Comparison of ENCODE assay signal across 37 cellular contexts in the genomic region with DNA sequence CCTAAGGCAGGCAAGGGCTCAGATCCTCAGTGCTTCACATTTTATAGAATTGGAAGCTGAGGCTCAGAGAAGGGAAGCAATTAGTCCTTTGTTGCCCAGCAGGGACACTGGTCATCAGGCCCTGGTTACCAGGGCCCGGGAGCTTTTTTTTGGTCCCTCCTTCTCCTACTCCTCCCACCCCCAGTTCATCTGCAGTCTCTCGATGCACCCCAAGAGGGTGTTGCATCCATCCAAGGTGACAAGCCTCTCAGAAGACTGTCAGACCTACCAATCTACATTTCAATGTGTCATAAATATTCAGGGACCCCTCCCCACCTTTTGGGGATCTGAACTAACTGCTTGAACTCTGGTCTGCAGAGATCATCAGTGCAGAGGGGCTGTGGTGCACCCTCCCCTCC. TPM values are rescaled to one million over a fixed set of nuclear protein-coding genes. Genes with fewer than 3 reads are reported as not detected.
DNase-seq lines count a peak whose midpoint lies in the region; ATAC-seq, FAIRE-seq and TF ChIP-seq lines count a peak whose summit lies in the region.
"Had no signal": no experiment of that assay in that cellular context is flagged by ENCODE, and none has a peak within 500 bp of the region (broad histone marks: within the 10 kb centered on the region; RNA-seq: fewer than 3 reads in every experiment).

No MANE protein-coding gene starts in this region.

- no peak for TF ChIP-seq CTCF in Caco-2 (IDR thresholded peaks at IDR 0.05; ENCODE audit: insufficient read depth in 1 of 2, low read depth in 1 of 2, low read length in 1 of 2, severe bottlenecking in 1 of 2, unreplicated experiment in 1 of 2)
- TF ChIP-seq CTCF in GM12878 (IDR thresholded peaks at IDR 0.05 in 2 of 3, conservative IDR thresholded peaks at IDR 0.05 in 1 of 3; ENCODE audit: control insufficient read depth in 2 of 3, extremely low read depth in 1 of 3, insufficient read depth in 1 of 3, low read depth in 3 of 3, low read length in 3 of 3) = peak in 1 of 3 experiments; percentile 9; a peak in 1 of 6 replicates

- ATAC-seq in GM12878 (peak; percentile 58), GM18511 (IDR thresholded peaks at IDR 0.05; ENCODE audit: unreplicated experiment) (no peak)
- ATAC-seq: esophagus mucosa, T-helper 17 cell had no signal

- H3K36me3 Mint-ChIP-seq in Caco-2 (ENCODE audit: insufficient read depth, unreplicated experiment) (peaks cover 13% of the 10 kb centered on the region), IgD-negative memory B cell (peaks cover 5% of the 10 kb centered on the region)
- H3K36me3 Mint-ChIP-seq: activated naive CD8-positive, alpha-beta T cell treated with anti-CD3 and anti-CD28 coated beads, Interleukin-2, amount 10 ng/mL, durations not matched to agents 7 days and 5 days; CD4-positive, CD25-positive, alpha-beta regulatory T cell had no signal

- no peak for TF ChIP-seq EP300 in GM12878 (IDR thresholded peaks at IDR 0.05; ENCODE audit: borderline replicate concordance in 1 of 2, control insufficient read depth in 1 of 2, low read depth in 2 of 2, low read length in 2 of 2)

- peak overlapping the region; percentile 39 for H3K27ac Mint-ChIP-seq in Caco-2 (ENCODE audit: unreplicated experiment)
- peak overlapping the region in 2 of 3 donors; percentile 5 to 43 for H3K27ac Mint-ChIP-seq in IgD-negative memory B cell
- H3K27ac Mint-ChIP-seq: activated naive CD8-positive, alpha-beta T cell treated with anti-CD3 and anti-CD28 coated beads, Interleukin-2, amount 10 ng/mL, durations not matched to agents 7 days and 5 days; CD4-positive, CD25-positive, alpha-beta regulatory T cell; T-helper 17 cell had no signal

- H3K9me3 ChIP-seq in Caco-2 (no peaks in the 10 kb centered on the region), GM12878 (replicated peaks; ENCODE audit: control insufficient read depth, insufficient read depth, low read length) (no peaks in the 10 kb centered on the region)
- H3K9me3 ChIP-seq: Peyer's patch, SJCRH30, thoracic aorta had no signal

- POLR2A ChIA-PET in Caco-2 (lab: Charles Lee) (no interaction called here), GM12878 (lab: Charles Lee) (no interaction called here)

- in situ Hi-C loops in GM12878 (cut with MboI) = no loop called here

- TF ChIP-seq RAD21 in GM12878 (IDR thresholded peaks at IDR 0.05; ENCODE audit: insufficient read depth, low read depth, low read length) = peak; percentile 8; the same call in 1 of the 2 replicates

- BruUV-seq in Caco-2 (replicated peaks; lab: Mats Ljungman, UMichigan) = no TSS peak
- no TSS peak for BruUV-seq in GM12878 (replicated peaks; lab: Mats Ljungman, UMichigan)

- SMC1A ChIA-PET in GM12878 (lab: Charles Lee; ENCODE audit: uncharacterized antibody, unreplicated experiment) = interaction anchor here (1.3 kb wide), 1 partner anchor 15 kb away, joined by 4 read pairs; no protein-coding TSS in a partner anchor

- FAIRE-seq in GM12878 (lab: Jason Lieb, UNC) = no peak
- FAIRE-seq: G401.6, GM12892, kidney had no signal

- DNase-seq in Caco-2 (no peak), GM12878 (ENCODE audit: low read depth, low spot score) (no peak), iPS-NIHi7 (ENCODE audit: extremely low spot score) (peak; percentile 43), T1000 (lab: John Stamatoyannopoulos, UW) (no peak), A172 (ENCODE audit: low spot score) (no peak), GDM1 (lab: John Stamatoyannopoulos, UW) (no peak)
- DNase-seq: activated CD4-positive, alpha-beta T cell treated with anti-CD3 and anti-CD28 coated beads, Interleukin-2, amount 50 U/mL, for 1 hour; activated naive CD8-positive, alpha-beta T cell treated with anti-CD3 and anti-CD28 coated beads, Interleukin-2, amount 10 ng/mL, durations not matched to agents 7 days and 5 days; CD4-positive, CD25-positive, alpha-beta regulatory T cell; cerebellar nuclear complex; DMS153; effector CD8-positive, alpha-beta T cell; foreskin melanocyte; GOT3; hypothalamus; Kasumi-1; NCI-H187 treated with DMSO at 0.1 percent for 48 hours; NCI-H446 treated with DMSO at 0.1 percent for 48 hours; NK-92 treated with Interleukin-12 subunit alpha and Interleukin-12 subunit beta, amount 100 ng/mL, for 24 hours; occipital lobe; Peyer's patch; SJCRH30; stimulated activated CD4-positive, alpha-beta T cell treated with anti-CD3 and anti-CD28 coated beads, Interleukin-2, amount 100 ng/mL, for 48 hours; stimulated activated naive CD4-positive, alpha-beta T cell treated with Interleukin-2 at 50 U/mL for 16 hours; T-helper 17 cell had no signal

- peaks cover 1% of the 10 kb centered on the region; the same call in 1 of the 2 replicates for H3K36me3 ChIP-seq in Caco-2 (ENCODE audit: control insufficient read depth, insufficient read depth, low read length)
- H3K36me3 ChIP-seq in GM12878 (ENCODE audit: control insufficient read depth in 2 of 2, insufficient read depth in 2 of 2, low read length in 1 of 2) = no peaks in the 10 kb centered on the region
- H3K36me3 ChIP-seq: Peyer's patch, SJCRH30, thoracic aorta had no signal

- H3K4me1 ChIP-seq in Caco-2 (peaks cover 25% of the 10 kb centered on the region; the same call in 1 of the 2 replicates), GM12878 (ENCODE audit: control insufficient read depth, insufficient read depth, low read length) (peaks cover 6% of the 10 kb centered on the region)

- H3K4me3 ChIP-seq in Caco-2 (ENCODE audit: low read depth, low read length) (no peak overlapping the region), GM12878 (no peak overlapping the region)
- H3K4me3 ChIP-seq: lung, Peyer's patch, SJCRH30, smooth muscle cell, thoracic aorta had no signal

- H3K27me3 ChIP-seq in Caco-2 (replicated peaks; ENCODE audit: control insufficient read depth, insufficient read depth, low read length) = no peaks in the 10 kb centered on the region
- H3K27me3 ChIP-seq in GM12878 (replicated peaks in 1 of 2; ENCODE audit: control insufficient read depth in 2 of 2, insufficient read depth in 2 of 2, low read length in 1 of 2) = no peaks in the 10 kb centered on the region; a peak in 1 of 4 replicates
- H3K27me3 ChIP-seq: Peyer's patch, SJCRH30 had no signal

- no peak overlapping the region for H2AFZ ChIP-seq in GM12878 (ENCODE audit: control insufficient read depth, low read depth, low read length)

- 0% methylated on average over 2 of the region's 2 CpGs for WGBS in GM12878 (ENCODE audit: insufficient coverage, insufficient replicate concordance, low lambda C conversion rate, missing lambda C conversion rate)

- no peaks in the 10 kb centered on the region for H3K27me3 Mint-ChIP-seq in Caco-2 (ENCODE audit: insufficient read depth, unreplicated experiment)
- H3K27me3 Mint-ChIP-seq in IgD-negative memory B cell = peaks cover 34% of the 10 kb centered on the region

- H3K9me3 Mint-ChIP-seq in Caco-2 (ENCODE audit: unreplicated experiment) (no peaks in the 10 kb centered on the region), IgD-negative memory B cell (peaks cover 0 to 2% (median 0%) of the 10 kb centered on the region in 3 donors)
- H3K9me3 Mint-ChIP-seq: activated naive CD8-positive, alpha-beta T cell treated with anti-CD3 and anti-CD28 coated beads, Interleukin-2, amount 10 ng/mL, durations not matched to agents 7 days and 5 days; CD4-positive, CD25-positive, alpha-beta regulatory T cell had no signal

- H3K79me2 ChIP-seq in GM12878 (ENCODE audit: control insufficient read depth, insufficient read depth, low read length) = no peaks in the 10 kb centered on the region

- H3K4me3 Mint-ChIP-seq in Caco-2 (ENCODE audit: unreplicated experiment) = no peak overlapping the region
- peak overlapping the region in 2 of 4 donors; percentile 47 to 83 for H3K4me3 Mint-ChIP-seq in IgD-negative memory B cell
- H3K4me3 Mint-ChIP-seq: activated naive CD8-positive, alpha-beta T cell treated with anti-CD3 and anti-CD28 coated beads, Interleukin-2, amount 10 ng/mL, durations not matched to agents 7 days and 5 days; CD4-positive, CD25-positive, alpha-beta regulatory T cell; T-helper 17 cell had no signal

- H3K9ac ChIP-seq in GM12878 (ENCODE audit: control insufficient read depth, insufficient read depth, low read length) = no peak overlapping the region

- H3K4me2 ChIP-seq in GM12878 (ENCODE audit: control insufficient read depth, insufficient read depth) = no peak overlapping the region
- H3K4me2 ChIP-seq: smooth muscle cell had no signal

- no peak for TF ChIP-seq POLR2A in GM12878 (IDR thresholded peaks at IDR 0.05; ENCODE audit: low read depth, low read length)

- CTCF ChIA-PET in Caco-2 (lab: Charles Lee) = interaction anchor here (0.6 kb wide), 1 partner anchor 49 kb away, joined by 4 read pairs; no protein-coding TSS in a partner anchor
- CTCF ChIA-PET in GM12878 (lab: Yijun Ruan, JAX) = interaction anchor here (0.7 to 1.2 kb wide), 2 partner anchors 13 to 49 kb away, joined by 3 to 7 read pairs; no protein-coding TSS in a partner anchor

- no peaks in the 10 kb centered on the region for H4K20me1 ChIP-seq in GM12878 (ENCODE audit: control insufficient read depth, insufficient read depth)

- RAD21 ChIA-PET in GM12878 (lab: Charles Lee; ENCODE audit: unreplicated experiment) = no interaction called here

- H3K27ac ChIP-seq in GM12878 (ENCODE audit: control insufficient read depth, insufficient read depth) = no peak overlapping the region
- H3K27ac ChIP-seq: Peyer's patch, SJCRH30, thoracic aorta, VCaP had no signal

- intact Hi-C loops in Caco-2 (cut with micrococcal nuclease; ENCODE audit: unreplicated experiment) = no loop called here
- intact Hi-C loops in GM12878 (cut with micrococcal nuclease; ENCODE audit: unreplicated experiment) = no loop called here

- H3K4me1 Mint-ChIP-seq in Caco-2 (ENCODE audit: low read depth, unreplicated experiment) (peaks cover 19% of the 10 kb centered on the region), IgD-negative memory B cell (peaks cover 14 to 23% (median 17%) of the 10 kb centered on the region in 3 donors)

RNA-seq across cellular contexts. Expression of a gene that starts 31.9 kb away (rescaled TPM):
- not detected in 2 replicates for total RNA-seq in Caco-2 (2022)
- not detected for polyA plus RNA-seq in IgD-negative memory B cell
- total RNA-seq in GM12878 (2013; cell fraction: nucleolus; rRNA removed) = not detected in 2 replicates
- not detected in 2 replicates for total RNA-seq in GM12878 (2014; rRNA removed)
- total RNA-seq in GM12878 (2014; rRNA removed; fragmentation: Illumina TruSeq; extraction: Trizol) = not detected in 2 replicates
- 14.3 and 19.1 TPM in 2 replicates for total RNA-seq in GM12878 (2021)
- polyA plus RNA-seq in GM12878 (2011; ENCODE audit: low read depth) = not detected
- not detected in 2 replicates for polyA plus RNA-seq in GM12878 (2011; rRNA removed)
- polyA plus RNA-seq in GM12878 (2011; cell fraction: cytosol; rRNA removed) = not detected in 2 replicates
- polyA plus RNA-seq in GM12878 (2011; cell fraction: nucleus; rRNA removed) = under 0.01 TPM in 1 of 2 replicates, not detected in the other
- polyA plus RNA-seq in GM12878 (2012) = not detected in 2 replicates
- not detected in 2 replicates for polyA plus RNA-seq in GM12878 (2014; fragmentation: Illumina TruSeq; extraction: Trizol)
- polyA plus RNA-seq in GM12878 (2014; fragmentation: Nextera tagmentation; extraction: Ambion mirVana) = not detected
- not detected in 2 replicates for polyA plus RNA-seq in GM12878 (2014; rRNA removed)
- not detected for polyA plus RNA-seq in GM12878 (2016; fragmentation: Nextera tagmentation; extraction: Ambion mirVana)
- under 0.01 and 15,416 TPM in 2 replicates for polyA minus RNA-seq in GM12878 (2011; rRNA and poly(A)+ RNA removed)
- 1,790 and 2,489 TPM in 2 replicates for polyA minus RNA-seq in GM12878 (2011; cell fraction: cytosol; rRNA and poly(A)+ RNA removed)
- polyA minus RNA-seq in GM12878 (2011; cell fraction: nucleus; rRNA and poly(A)+ RNA removed) = under 0.01 TPM in 2 replicates
- not detected in 2 replicates for total RNA-seq in A172 (2014; rRNA removed; shearing (Covaris generic))
- total RNA-seq: CD4-positive, CD25-positive, alpha-beta regulatory T cell; HT1080; occipital lobe; Peyer's patch; SJCRH30; smooth muscle cell; T-helper 17 cell; thoracic aorta had no signal
- polyA plus RNA-seq: AG04450; CD4-positive, CD25-positive, alpha-beta regulatory T cell; lung; smooth muscle cell had no signal

RNA-seq across cellular contexts. Expression of a gene that starts 40.5 kb away (rescaled TPM):
- total RNA-seq in Caco-2 (2022) = not detected in 2 replicates
- not detected for polyA plus RNA-seq in IgD-negative memory B cell
- total RNA-seq in GM12878 (2013; cell fraction: nucleolus; rRNA removed) = not detected in 2 replicates
- not detected in 2 replicates for total RNA-seq in GM12878 (2014; rRNA removed)
- total RNA-seq in GM12878 (2014; rRNA removed; fragmentation: Illumina TruSeq; extraction: Trizol) = not detected in 2 replicates
- total RNA-seq in GM12878 (2021) = not detected in 2 replicates
- polyA plus RNA-seq in GM12878 (2011; ENCODE audit: low read depth) = not detected
- polyA plus RNA-seq in GM12878 (2011; rRNA removed) = not detected in 2 replicates
- polyA plus RNA-seq in GM12878 (2011; cell fraction: cytosol; rRNA removed) = not detected in 2 replicates
- not detected in 2 replicates for polyA plus RNA-seq in GM12878 (2011; cell fraction: nucleus; rRNA removed)
- not detected in 2 replicates for polyA plus RNA-seq in GM12878 (2012)
- polyA plus RNA-seq in GM12878 (2014; fragmentation: Illumina TruSeq; extraction: Trizol) = not detected in 2 replicates
- polyA plus RNA-seq in GM12878 (2014; fragmentation: Nextera tagmentation; extraction: Ambion mirVana) = not detected
- polyA plus RNA-seq in GM12878 (2014; rRNA removed) = not detected in 2 replicates
- not detected for polyA plus RNA-seq in GM12878 (2016; fragmentation: Nextera tagmentation; extraction: Ambion mirVana)
- under 0.01 and 10,433 TPM in 2 replicates for polyA minus RNA-seq in GM12878 (2011; rRNA and poly(A)+ RNA removed)
- 1,037 and 1,074 TPM in 2 replicates for polyA minus RNA-seq in GM12878 (2011; cell fraction: cytosol; rRNA and poly(A)+ RNA removed)
- under 0.01 TPM in 2 replicates for polyA minus RNA-seq in GM12878 (2011; cell fraction: nucleus; rRNA and poly(A)+ RNA removed)
- not detected in 2 replicates for total RNA-seq in A172 (2014; rRNA removed; shearing (Covaris generic))
- total RNA-seq: activated naive CD8-positive, alpha-beta T cell treated with anti-CD3 and anti-CD28 coated beads, Interleukin-2, amount 10 ng/mL, durations not matched to agents 7 days and 5 days; CD4-positive, CD25-positive, alpha-beta regulatory T cell; esophagus mucosa; HT1080; kidney; lung; occipital lobe; Peyer's patch; SJCRH30; smooth muscle cell; T-helper 17 cell; thoracic aorta had no signal
- polyA plus RNA-seq: AG04450; CD4-positive, CD25-positive, alpha-beta regulatory T cell; lung; smooth muscle cell had no signal

RNA-seq across cellular contexts. Expression of a gene that starts 41.4 kb away (rescaled TPM):
- total RNA-seq in Caco-2 (2022) (43.5 and 51.2 TPM in 2 replicates), GM12878 (2014; rRNA removed) (not detected in 2 replicates), GM12878 (2014; rRNA removed; fragmentation: Illumina TruSeq; extraction: Trizol) (not detected in 2 replicates), GM12878 (2021) (0.10 and 0.13 TPM in 2 replicates)
- polyA plus RNA-seq in IgD-negative memory B cell (not detected), GM12878 (2011; rRNA removed) (not detected in 2 replicates), GM12878 (2014; fragmentation: Illumina TruSeq; extraction: Trizol) (not detected in 2 replicates), GM12878 (2014; fragmentation: Nextera tagmentation; extraction: Ambion mirVana) (not detected), GM12878 (2014; rRNA removed) (not detected in 2 replicates), GM12878 (2016; fragmentation: Nextera tagmentation; extraction: Ambion mirVana) (under 1 TPM; 0.15 to 0.20 TPM)
- not detected in 2 replicates for total RNA-seq in GM12878 (2013; cell fraction: nucleolus; rRNA removed)
- polyA plus RNA-seq in GM12878 (2011; ENCODE audit: low read depth) = not detected
- polyA plus RNA-seq in GM12878 (2011; cell fraction: cytosol; rRNA removed) = not detected in 2 replicates
- polyA plus RNA-seq in GM12878 (2011; cell fraction: nucleus; rRNA removed) = not detected in 2 replicates
- not detected in 2 replicates for polyA plus RNA-seq in GM12878 (2012)
- polyA minus RNA-seq in GM12878 (2011; rRNA and poly(A)+ RNA removed) = not detected in 2 replicates
- polyA minus RNA-seq in GM12878 (2011; cell fraction: cytosol; rRNA and poly(A)+ RNA removed) = not detected in 2 replicates
- polyA minus RNA-seq in GM12878 (2011; cell fraction: nucleus; rRNA and poly(A)+ RNA removed) = not detected in 2 replicates
- total RNA-seq in A172 (2014; rRNA removed; shearing (Covaris generic)) = 0.10 and 0.12 TPM in 2 replicates
- total RNA-seq: activated naive CD8-positive, alpha-beta T cell treated with anti-CD3 and anti-CD28 coated beads, Interleukin-2, amount 10 ng/mL, durations not matched to agents 7 days and 5 days; CD4-positive, CD25-positive, alpha-beta regulatory T cell; Peyer's patch; T-helper 17 cell; thoracic aorta had no signal
- polyA plus RNA-seq: CD4-positive, CD25-positive, alpha-beta regulatory T cell; lung had no signal

RNA-seq across cellular contexts. Expression of a gene that starts 49.7 kb away (rescaled TPM):
- 6.9 and 9.5 TPM in 2 replicates for total RNA-seq in Caco-2 (2022)
- polyA plus RNA-seq in IgD-negative memory B cell = 23.5 TPM
- total RNA-seq in GM12878 (2013; cell fraction: nucleolus; rRNA removed) = 14.4 and 14.6 TPM in 2 replicates
- 6.4 and 8.6 TPM in 2 replicates for total RNA-seq in GM12878 (2014; rRNA removed)
- total RNA-seq in GM12878 (2014; rRNA removed; fragmentation: Illumina TruSeq; extraction: Trizol) = 7.6 and 8.4 TPM in 2 replicates
- 10.1 and 11.3 TPM in 2 replicates for total RNA-seq in GM12878 (2021)
- polyA plus RNA-seq in GM12878 (2011; ENCODE audit: low read depth) = 9.0 TPM
- 9.8 and 10.1 TPM in 2 replicates for polyA plus RNA-seq in GM12878 (2011; rRNA removed)
- 13.3 and 14.6 TPM in 2 replicates for polyA plus RNA-seq in GM12878 (2011; cell fraction: cytosol; rRNA removed)
- 10.6 and 12.4 TPM in 2 replicates for polyA plus RNA-seq in GM12878 (2011; cell fraction: nucleus; rRNA removed)
- 8.9 and 13.2 TPM in 2 replicates for polyA plus RNA-seq in GM12878 (2012)
- polyA plus RNA-seq in GM12878 (2014; fragmentation: Illumina TruSeq; extraction: Trizol) = 11.9 and 13.0 TPM in 2 replicates
- polyA plus RNA-seq in GM12878 (2014; fragmentation: Nextera tagmentation; extraction: Ambion mirVana) = 1 to 10 TPM; 4.9 to 7.6 TPM
- 9.8 and 10.0 TPM in 2 replicates for polyA plus RNA-seq in GM12878 (2014; rRNA removed)
- 10 to 100 TPM; 13.9 to 15.7 TPM for polyA plus RNA-seq in GM12878 (2016; fragmentation: Nextera tagmentation; extraction: Ambion mirVana)
- polyA minus RNA-seq in GM12878 (2011; rRNA and poly(A)+ RNA removed) = 7.8 and 14.0 TPM in 2 replicates
- 6.1 and 10.7 TPM in 2 replicates for polyA minus RNA-seq in GM12878 (2011; cell fraction: cytosol; rRNA and poly(A)+ RNA removed)
- polyA minus RNA-seq in GM12878 (2011; cell fraction: nucleus; rRNA and poly(A)+ RNA removed) = 5.0 and 10.1 TPM in 2 replicates
- total RNA-seq in A172 (2014; rRNA removed; shearing (Covaris generic)) = 5.6 and 10.0 TPM in 2 replicates

Comparison
In these comparisons a context has a peak if more than half of its experiments do, and no peak if none do; other contexts are left out.
1. RNA of a gene that starts 41.4 kb away (total RNA-seq): 43.5 to 51.2 TPM in Caco-2; 0.10 to 0.12 TPM in A172 and 0.10 to 0.13 TPM in GM12878; every median in the first group is over 10 times any median in the second.